25 cellular contexts compared by ENCODE assay signal in genomic region chr3:177123820-177124219, GRCh38.
DNase-seq lines count a peak whose midpoint lies in the region; ATAC-seq lines count a peak whose summit lies in the region.
"Had no signal": no experiment of that assay in that cellular context is flagged by ENCODE, and none has a peak within 500 bp of the region (broad histone marks: within the 10 kb centered on the region; RNA-seq: fewer than 3 reads in every experiment).

No MANE protein-coding gene starts in this region.

- POLR2A ChIA-PET in naive thymus-derived CD4-positive, alpha-beta T cell (lab: Charles Lee) = interaction anchor here (0.6 to 1.3 kb wide), 3 partner anchors 9 to 66 kb away, joined by 3 read pairs; no protein-coding TSS in a partner anchor

- H3K4me1 ChIP-seq in ACC112 (ENCODE audit: control insufficient read depth, insufficient read depth, low read length, unreplicated experiment) (peaks cover 51% of the 10 kb centered on the region), right cardiac atrium (ENCODE audit: control insufficient read depth, insufficient read depth, low read length) (peaks cover 2% of the 10 kb centered on the region)
- H3K4me1 ChIP-seq in CD4-positive, CD25-positive, alpha-beta regulatory T cell (ENCODE audit: control insufficient read depth, insufficient read depth, low read length, poor library complexity, severe bottlenecking) = peaks cover 31% of the 10 kb centered on the region
- peaks cover 0 to 31% of the 10 kb centered on the region in 2 donors for H3K4me1 ChIP-seq in naive thymus-derived CD4-positive, alpha-beta T cell (ENCODE audit: control insufficient read depth in 2 of 2, insufficient read depth in 2 of 2, low read length in 2 of 2)
- H3K4me1 ChIP-seq: testis, uterus had no signal

- ATAC-seq in CD4-positive, CD25-positive, alpha-beta regulatory T cell (ENCODE audit: low read depth in 2 of 2) = no peak
- no peak for ATAC-seq in activated T-helper 17 cell treated with anti-CD3 and anti-CD28 coated beads, Interleukin-2, amount 50 U/mL, for 72 hours (replicated peaks)
- no peak for ATAC-seq in naive thymus-derived CD4-positive, alpha-beta T cell
- ATAC-seq in right cardiac atrium = no peak
- ATAC-seq: activated CD8-positive, alpha-beta memory T cell treated with anti-CD3 and anti-CD28 coated beads, Interleukin-2, amount 10 ng/mL, durations not matched to agents 7 days and 5 days; effector memory CD8-positive, alpha-beta T cell; foreskin keratinocyte; lower lobe of right lung; stimulated activated effector memory CD8-positive, alpha-beta T cell treated with anti-CD3 and anti-CD28 coated beads, Interleukin-12 subunit alpha, Interleukin-12 subunit beta, amount 100 ng/mL, for 72 hours had no signal

- H3K27me3 Mint-ChIP-seq in CD4-positive, CD25-positive, alpha-beta regulatory T cell = no peaks in the 10 kb centered on the region
- no peaks in the 10 kb centered on the region for H3K27me3 Mint-ChIP-seq in activated T-helper 17 cell treated with anti-CD3 and anti-CD28 coated beads, Interleukin-2, amount 50 U/mL, for 72 hours
- H3K27me3 Mint-ChIP-seq in naive thymus-derived CD4-positive, alpha-beta T cell = no peaks in the 10 kb centered on the region
- H3K27me3 Mint-ChIP-seq: activated CD8-positive, alpha-beta memory T cell treated with anti-CD3 and anti-CD28 coated beads, Interleukin-2, amount 10 ng/mL, durations not matched to agents 7 days and 5 days; effector memory CD8-positive, alpha-beta T cell had no signal

- H3K9me3 ChIP-seq in CD4-positive, CD25-positive, alpha-beta regulatory T cell (ENCODE audit: control insufficient read depth in 2 of 2, low read length in 2 of 2) = peaks cover 0 to 2% of the 10 kb centered on the region in 2 experiments
- no peaks in the 10 kb centered on the region for H3K9me3 ChIP-seq in naive thymus-derived CD4-positive, alpha-beta T cell (ENCODE audit: control insufficient read depth in 2 of 3, low read length in 3 of 3)
- no peaks in the 10 kb centered on the region for H3K9me3 ChIP-seq in right cardiac atrium (ENCODE audit: control insufficient read depth, low read length)
- H3K9me3 ChIP-seq: breast epithelium, colonic mucosa, esophagus muscularis mucosa, lower lobe of right lung, sigmoid colon, testis, uterus had no signal

- WGBS in right cardiac atrium = 91% methylated on average over 2 of the region's 2 CpGs

- H3K4me3 ChIP-seq in ACC112 (ENCODE audit: low read depth, low read length) (0 out of 2 replicates have a peak overlapping the region, but pooled peaks have one; percentile 19), right cardiac atrium (ENCODE audit: low read length) (no peak overlapping the region)
- peak overlapping the region; percentile 0 for H3K4me3 ChIP-seq in CD4-positive, CD25-positive, alpha-beta regulatory T cell (ENCODE audit: low read depth, low read length)
- H3K4me3 ChIP-seq in naive thymus-derived CD4-positive, alpha-beta T cell (ENCODE audit: low read length) = no peak overlapping the region
- H3K4me3 ChIP-seq: breast epithelium, colonic mucosa, esophagus muscularis mucosa, lower lobe of right lung, sigmoid colon, testis, uterus had no signal

- CTCF ChIA-PET in naive thymus-derived CD4-positive, alpha-beta T cell (lab: Charles Lee) = interaction anchor here (0.6 kb wide), 1 partner anchor 235 kb away, joined by 3 read pairs; no protein-coding TSS in a partner anchor

- no peak for DNase-seq in CD4-positive, CD25-positive, alpha-beta regulatory T cell
- DNase-seq in naive thymus-derived CD4-positive, alpha-beta T cell = peak in 1 of 9 donors; percentile 28
- DNase-seq in cerebellar cortex (ENCODE audit: low spot score) (no peak), DMS 273 treated with DMSO at 0.1 percent for 48 hours (lab: John Stamatoyannopoulos, UW) (no peak), right cardiac atrium (no peak)
- DNase-seq: activated CD8-positive, alpha-beta memory T cell treated with anti-CD3 and anti-CD28 coated beads, Interleukin-2, amount 10 ng/mL, durations not matched to agents 7 days and 5 days; colonic mucosa; effector memory CD8-positive, alpha-beta T cell; foreskin keratinocyte; kidney glomerular epithelial cell; lower lobe of right lung; NCI-H1436; NCI-H2081 treated with DMSO at 0.1 percent for 48 hours; NCI-H345; sigmoid colon; stimulated activated CD4-positive, alpha-beta T cell treated with anti-CD3 and anti-CD28 coated beads, Interleukin-4, amount 100 ng/mL, for 24 hours; T-helper 2 cell; testis; uterus had no signal

- H3K36me3 Mint-ChIP-seq in CD4-positive, CD25-positive, alpha-beta regulatory T cell = peaks cover 11% of the 10 kb centered on the region
- peaks cover 20% of the 10 kb centered on the region for H3K36me3 Mint-ChIP-seq in activated T-helper 17 cell treated with anti-CD3 and anti-CD28 coated beads, Interleukin-2, amount 50 U/mL, for 72 hours (ENCODE audit: low read depth)
- peaks cover 0 to 54% (median 10%) of the 10 kb centered on the region in 5 donors for H3K36me3 Mint-ChIP-seq in naive thymus-derived CD4-positive, alpha-beta T cell

- peak overlapping the region in 2 of 4 donors; percentile 16 to 47 for H3K4me3 Mint-ChIP-seq in CD4-positive, CD25-positive, alpha-beta regulatory T cell
- H3K4me3 Mint-ChIP-seq in activated T-helper 17 cell treated with anti-CD3 and anti-CD28 coated beads, Interleukin-2, amount 50 U/mL, for 72 hours = peak overlapping the region; percentile 10
- H3K4me3 Mint-ChIP-seq in naive thymus-derived CD4-positive, alpha-beta T cell = peak overlapping the region in 8 of 10 donors; percentile 0 to 62 (median 36)
- H3K4me3 Mint-ChIP-seq: activated CD8-positive, alpha-beta memory T cell treated with anti-CD3 and anti-CD28 coated beads, Interleukin-2, amount 10 ng/mL, durations not matched to agents 7 days and 5 days; stimulated activated effector memory CD8-positive, alpha-beta T cell treated with anti-CD3 and anti-CD28 coated beads, Interleukin-12 subunit alpha, Interleukin-12 subunit beta, amount 100 ng/mL, for 72 hours had no signal

- H3K27me3 ChIP-seq in ACC112 (ENCODE audit: insufficient read depth, low read length) = no peaks in the 10 kb centered on the region
- H3K27me3 ChIP-seq in CD4-positive, CD25-positive, alpha-beta regulatory T cell (ENCODE audit: control insufficient read depth, insufficient read depth, low read length) = no peaks in the 10 kb centered on the region
- H3K27me3 ChIP-seq in naive thymus-derived CD4-positive, alpha-beta T cell (ENCODE audit: control insufficient read depth in 2 of 2, insufficient read depth in 2 of 2, low read length in 2 of 2) = no peaks in the 10 kb centered on the region
- no peaks in the 10 kb centered on the region for H3K27me3 ChIP-seq in right cardiac atrium (ENCODE audit: control insufficient read depth, insufficient read depth)
- H3K27me3 ChIP-seq: breast epithelium, colonic mucosa, esophagus muscularis mucosa, foreskin keratinocyte, sigmoid colon, testis, uterus had no signal

- H3K27ac ChIP-seq in ACC112 (ENCODE audit: low read depth, low read length) (peak overlapping the region; percentile 76), right cardiac atrium (ENCODE audit: low read length) (no peak overlapping the region)
- H3K27ac ChIP-seq in CD4-positive, CD25-positive, alpha-beta regulatory T cell (ENCODE audit: insufficient read depth, low read length, poor library complexity, severe bottlenecking) = no peak overlapping the region
- no peak overlapping the region for H3K27ac ChIP-seq in naive thymus-derived CD4-positive, alpha-beta T cell (ENCODE audit: low read depth, low read length)
- H3K27ac ChIP-seq: breast epithelium, colonic mucosa, esophagus muscularis mucosa, foreskin keratinocyte, lower lobe of right lung, testis, uterus had no signal

- peaks cover 90% of the 10 kb centered on the region for H3K79me2 ChIP-seq in ACC112 (ENCODE audit: control insufficient read depth, insufficient read depth, low read length, unreplicated experiment)

- intact Hi-C loops in naive thymus-derived CD4-positive, alpha-beta T cell (cut with micrococcal nuclease) = loop anchor here in 1 of 2 donors (2.0 to 5.0 kb wide), 2 partner anchors 15 to 653 kb away; no protein-coding TSS in a partner anchor
- intact Hi-C loops in right cardiac atrium (cut with DNase I) = no loop called here

- peaks cover 18% of the 10 kb centered on the region for H3K36me3 ChIP-seq in ACC112 (ENCODE audit: insufficient read depth, low read length)
- H3K36me3 ChIP-seq in CD4-positive, CD25-positive, alpha-beta regulatory T cell (ENCODE audit: control insufficient read depth, insufficient read depth, low read length) = no peaks in the 10 kb centered on the region
- H3K36me3 ChIP-seq in naive thymus-derived CD4-positive, alpha-beta T cell (ENCODE audit: control insufficient read depth in 2 of 3, insufficient read depth in 3 of 3, low read length in 3 of 3) = no peaks in the 10 kb centered on the region
- H3K36me3 ChIP-seq: breast epithelium, colonic mucosa, esophagus muscularis mucosa, lower lobe of right lung, sigmoid colon, uterus had no signal

- no peak overlapping the region for H2AFZ ChIP-seq in ACC112 (ENCODE audit: low read length, unreplicated experiment)

- H3K27ac Mint-ChIP-seq in CD4-positive, CD25-positive, alpha-beta regulatory T cell = peak overlapping the region in 2 of 3 donors; percentile 5 to 36
- peak overlapping the region; percentile 50 for H3K27ac Mint-ChIP-seq in activated T-helper 17 cell treated with anti-CD3 and anti-CD28 coated beads, Interleukin-2, amount 50 U/mL, for 72 hours
- peak overlapping the region in 7 of 9 donors; percentile 0 to 77 (median 15) for H3K27ac Mint-ChIP-seq in naive thymus-derived CD4-positive, alpha-beta T cell
- H3K27ac Mint-ChIP-seq: activated CD8-positive, alpha-beta memory T cell treated with anti-CD3 and anti-CD28 coated beads, Interleukin-2, amount 10 ng/mL, durations not matched to agents 7 days and 5 days; activated T-helper 2 cell treated with anti-CD3 and anti-CD28 coated beads, Interferon-gamma antibody, Interleukin-2, Interleukin-4, amounts not matched to agents 10 μg/mL and 5 μg/mL and 100 μg/mL, durations not matched to agents 14 hours and 24 hours and 36 hours; stimulated activated effector memory CD8-positive, alpha-beta T cell treated with anti-CD3 and anti-CD28 coated beads, Interleukin-12 subunit alpha, Interleukin-12 subunit beta, amount 100 ng/mL, for 72 hours had no signal

- peaks cover 0 to 2% (median 0%) of the 10 kb centered on the region in 7 donors for H3K9me3 Mint-ChIP-seq in CD4-positive, CD25-positive, alpha-beta regulatory T cell
- no peaks in the 10 kb centered on the region for H3K9me3 Mint-ChIP-seq in activated T-helper 17 cell treated with anti-CD3 and anti-CD28 coated beads, Interleukin-2, amount 50 U/mL, for 72 hours
- H3K9me3 Mint-ChIP-seq in naive thymus-derived CD4-positive, alpha-beta T cell = peaks cover 0 to 10% (median 0%) of the 10 kb centered on the region in 11 donors
- H3K9me3 Mint-ChIP-seq: effector memory CD8-positive, alpha-beta T cell; stimulated activated effector memory CD8-positive, alpha-beta T cell treated with anti-CD3 and anti-CD28 coated beads, Interleukin-12 subunit alpha, Interleukin-12 subunit beta, amount 100 ng/mL, for 72 hours had no signal

- H3K4me1 Mint-ChIP-seq in CD4-positive, CD25-positive, alpha-beta regulatory T cell = peaks cover 67 to 89% (median 76%) of the 10 kb centered on the region in 4 donors
- peaks cover 61% of the 10 kb centered on the region for H3K4me1 Mint-ChIP-seq in activated T-helper 17 cell treated with anti-CD3 and anti-CD28 coated beads, Interleukin-2, amount 50 U/mL, for 72 hours
- H3K4me1 Mint-ChIP-seq in naive thymus-derived CD4-positive, alpha-beta T cell = peaks cover 46 to 93% (median 89%) of the 10 kb centered on the region in 7 donors

Comparison
In these comparisons a context has a peak if more than half of its experiments do, and no peak if none do; other contexts are left out.
1. H3K4me3 ChIP-seq: peak in ACC112 (single experiment) and CD4-positive, CD25-positive, alpha-beta regulatory T cell (single experiment); none in naive thymus-derived CD4-positive, alpha-beta T cell (single experiment) and right cardiac atrium (single experiment).
2. Peak in every context shown above with its lines, with median percentiles within 50 percentile points of each other: H3K27ac Mint-ChIP-seq.